1 cellular context compared by ENCODE assay signal in the genomic region with DNA sequence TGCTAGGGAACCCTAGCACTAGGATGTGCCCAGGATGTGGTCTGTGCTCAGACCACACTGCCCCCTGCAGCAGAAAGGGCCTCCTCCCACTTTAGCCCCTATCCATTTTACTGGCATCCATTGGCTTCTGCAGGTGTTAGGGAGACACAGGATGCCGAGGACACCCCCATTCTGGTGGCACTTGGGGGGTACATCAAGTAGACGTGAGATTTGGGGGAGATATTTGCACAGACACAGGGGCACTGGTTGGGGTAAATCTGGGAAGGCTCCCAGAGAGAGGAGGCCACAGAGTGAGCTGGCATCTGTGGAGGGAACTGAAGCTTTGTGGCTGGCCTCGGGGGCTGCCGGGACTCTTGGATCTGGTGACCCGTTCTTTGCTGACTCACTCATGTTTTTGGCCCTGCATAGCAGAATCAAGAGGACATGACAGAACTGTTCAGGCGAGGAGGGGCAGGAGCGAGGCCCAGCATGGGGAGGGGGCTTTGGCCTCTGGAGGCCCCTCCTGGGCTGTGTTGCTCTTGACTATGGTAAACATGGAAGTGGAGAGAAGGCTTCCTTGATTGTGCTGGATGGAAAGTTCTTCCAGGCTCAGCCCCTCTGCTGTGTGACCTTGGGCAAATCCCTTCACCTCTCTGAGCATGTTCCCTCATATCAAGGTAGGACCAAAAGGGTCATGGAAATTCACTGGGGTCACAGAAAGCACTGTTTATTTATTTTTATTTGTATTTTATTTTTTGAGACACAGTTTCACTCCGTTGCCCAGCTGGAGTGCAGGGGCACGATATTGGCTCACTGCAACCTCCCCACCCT.
TF ChIP-seq lines count a peak whose summit lies in the region.

No MANE protein-coding gene starts in this region.

TF ChIP-seq in GM23338, 12 proteins besides CTCF, POLR2A, EP300 and RAD21 (continued from another document):
- TF ChIP-seq, protein P1, sequence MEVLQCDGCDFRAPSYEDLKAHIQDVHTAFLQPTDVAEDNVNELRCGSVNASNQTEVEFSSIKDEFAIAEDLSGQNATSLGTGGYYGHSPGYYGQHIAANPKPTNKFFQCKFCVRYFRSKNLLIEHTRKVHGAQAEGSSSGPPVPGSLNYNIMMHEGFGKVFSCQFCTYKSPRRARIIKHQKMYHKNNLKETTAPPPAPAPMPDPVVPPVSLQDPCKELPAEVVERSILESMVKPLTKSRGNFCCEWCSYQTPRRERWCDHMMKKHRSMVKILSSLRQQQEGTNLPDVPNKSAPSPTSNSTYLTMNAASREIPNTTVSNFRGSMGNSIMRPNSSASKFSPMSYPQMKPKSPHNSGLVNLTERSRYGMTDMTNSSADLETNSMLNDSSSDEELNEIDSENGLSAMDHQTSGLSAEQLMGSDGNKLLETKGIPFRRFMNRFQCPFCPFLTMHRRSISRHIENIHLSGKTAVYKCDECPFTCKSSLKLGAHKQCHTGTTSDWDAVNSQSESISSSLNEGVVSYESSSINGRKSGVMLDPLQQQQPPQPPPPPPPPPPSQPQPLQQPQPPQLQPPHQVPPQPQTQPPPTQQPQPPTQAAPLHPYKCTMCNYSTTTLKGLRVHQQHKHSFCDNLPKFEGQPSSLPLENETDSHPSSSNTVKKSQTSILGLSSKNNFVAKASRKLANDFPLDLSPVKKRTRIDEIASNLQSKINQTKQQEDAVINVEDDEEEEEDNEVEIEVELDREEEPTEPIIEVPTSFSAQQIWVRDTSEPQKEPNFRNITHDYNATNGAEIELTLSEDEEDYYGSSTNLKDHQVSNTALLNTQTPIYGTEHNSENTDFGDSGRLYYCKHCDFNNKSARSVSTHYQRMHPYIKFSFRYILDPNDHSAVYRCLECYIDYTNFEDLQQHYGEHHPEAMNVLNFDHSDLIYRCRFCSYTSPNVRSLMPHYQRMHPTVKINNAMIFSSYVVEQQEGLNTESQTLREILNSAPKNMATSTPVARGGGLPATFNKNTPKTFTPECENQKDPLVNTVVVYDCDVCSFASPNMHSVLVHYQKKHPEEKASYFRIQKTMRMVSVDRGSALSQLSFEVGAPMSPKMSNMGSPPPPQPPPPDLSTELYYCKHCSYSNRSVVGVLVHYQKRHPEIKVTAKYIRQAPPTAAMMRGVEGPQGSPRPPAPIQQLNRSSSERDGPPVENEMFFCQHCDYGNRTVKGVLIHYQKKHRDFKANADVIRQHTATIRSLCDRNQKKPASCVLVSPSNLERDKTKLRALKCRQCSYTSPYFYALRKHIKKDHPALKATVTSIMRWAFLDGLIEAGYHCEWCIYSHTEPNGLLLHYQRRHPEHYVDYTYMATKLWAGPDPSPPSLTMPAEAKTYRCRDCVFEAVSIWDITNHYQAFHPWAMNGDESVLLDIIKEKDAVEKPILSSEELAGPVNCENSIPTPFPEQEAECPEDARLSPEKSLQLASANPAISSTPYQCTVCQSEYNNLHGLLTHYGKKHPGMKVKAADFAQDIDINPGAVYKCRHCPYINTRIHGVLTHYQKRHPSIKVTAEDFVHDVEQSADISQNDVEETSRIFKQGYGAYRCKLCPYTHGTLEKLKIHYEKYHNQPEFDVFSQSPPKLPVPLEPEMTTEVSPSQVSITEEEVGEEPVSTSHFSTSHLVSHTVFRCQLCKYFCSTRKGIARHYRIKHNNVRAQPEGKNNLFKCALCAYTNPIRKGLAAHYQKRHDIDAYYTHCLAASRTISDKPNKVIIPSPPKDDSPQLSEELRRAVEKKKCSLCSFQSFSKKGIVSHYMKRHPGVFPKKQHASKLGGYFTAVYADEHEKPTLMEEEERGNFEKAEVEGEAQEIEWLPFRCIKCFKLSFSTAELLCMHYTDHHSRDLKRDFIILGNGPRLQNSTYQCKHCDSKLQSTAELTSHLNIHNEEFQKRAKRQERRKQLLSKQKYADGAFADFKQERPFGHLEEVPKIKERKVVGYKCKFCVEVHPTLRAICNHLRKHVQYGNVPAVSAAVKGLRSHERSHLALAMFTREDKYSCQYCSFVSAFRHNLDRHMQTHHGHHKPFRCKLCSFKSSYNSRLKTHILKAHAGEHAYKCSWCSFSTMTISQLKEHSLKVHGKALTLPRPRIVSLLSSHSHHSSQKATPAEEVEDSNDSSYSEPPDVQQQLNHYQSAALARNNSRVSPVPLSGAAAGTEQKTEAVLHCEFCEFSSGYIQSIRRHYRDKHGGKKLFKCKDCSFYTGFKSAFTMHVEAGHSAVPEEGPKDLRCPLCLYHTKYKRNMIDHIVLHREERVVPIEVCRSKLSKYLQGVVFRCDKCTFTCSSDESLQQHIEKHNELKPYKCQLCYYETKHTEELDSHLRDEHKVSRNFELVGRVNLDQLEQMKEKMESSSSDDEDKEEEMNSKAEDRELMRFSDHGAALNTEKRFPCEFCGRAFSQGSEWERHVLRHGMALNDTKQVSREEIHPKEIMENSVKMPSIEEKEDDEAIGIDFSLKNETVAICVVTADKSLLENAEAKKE (CRISPR knock-in tag; IDR thresholded peaks at IDR 0.05): no peak
- no peak for TF ChIP-seq STAT1 (IDR thresholded peaks at IDR 0.05; ENCODE audit: unreplicated experiment)
- TF ChIP-seq, protein P2, sequence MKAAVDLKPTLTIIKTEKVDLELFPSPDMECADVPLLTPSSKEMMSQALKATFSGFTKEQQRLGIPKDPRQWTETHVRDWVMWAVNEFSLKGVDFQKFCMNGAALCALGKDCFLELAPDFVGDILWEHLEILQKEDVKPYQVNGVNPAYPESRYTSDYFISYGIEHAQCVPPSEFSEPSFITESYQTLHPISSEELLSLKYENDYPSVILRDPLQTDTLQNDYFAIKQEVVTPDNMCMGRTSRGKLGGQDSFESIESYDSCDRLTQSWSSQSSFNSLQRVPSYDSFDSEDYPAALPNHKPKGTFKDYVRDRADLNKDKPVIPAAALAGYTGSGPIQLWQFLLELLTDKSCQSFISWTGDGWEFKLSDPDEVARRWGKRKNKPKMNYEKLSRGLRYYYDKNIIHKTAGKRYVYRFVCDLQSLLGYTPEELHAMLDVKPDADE (IDR thresholded peaks at IDR 0.05): no peak
- TF ChIP-seq, protein P3, sequence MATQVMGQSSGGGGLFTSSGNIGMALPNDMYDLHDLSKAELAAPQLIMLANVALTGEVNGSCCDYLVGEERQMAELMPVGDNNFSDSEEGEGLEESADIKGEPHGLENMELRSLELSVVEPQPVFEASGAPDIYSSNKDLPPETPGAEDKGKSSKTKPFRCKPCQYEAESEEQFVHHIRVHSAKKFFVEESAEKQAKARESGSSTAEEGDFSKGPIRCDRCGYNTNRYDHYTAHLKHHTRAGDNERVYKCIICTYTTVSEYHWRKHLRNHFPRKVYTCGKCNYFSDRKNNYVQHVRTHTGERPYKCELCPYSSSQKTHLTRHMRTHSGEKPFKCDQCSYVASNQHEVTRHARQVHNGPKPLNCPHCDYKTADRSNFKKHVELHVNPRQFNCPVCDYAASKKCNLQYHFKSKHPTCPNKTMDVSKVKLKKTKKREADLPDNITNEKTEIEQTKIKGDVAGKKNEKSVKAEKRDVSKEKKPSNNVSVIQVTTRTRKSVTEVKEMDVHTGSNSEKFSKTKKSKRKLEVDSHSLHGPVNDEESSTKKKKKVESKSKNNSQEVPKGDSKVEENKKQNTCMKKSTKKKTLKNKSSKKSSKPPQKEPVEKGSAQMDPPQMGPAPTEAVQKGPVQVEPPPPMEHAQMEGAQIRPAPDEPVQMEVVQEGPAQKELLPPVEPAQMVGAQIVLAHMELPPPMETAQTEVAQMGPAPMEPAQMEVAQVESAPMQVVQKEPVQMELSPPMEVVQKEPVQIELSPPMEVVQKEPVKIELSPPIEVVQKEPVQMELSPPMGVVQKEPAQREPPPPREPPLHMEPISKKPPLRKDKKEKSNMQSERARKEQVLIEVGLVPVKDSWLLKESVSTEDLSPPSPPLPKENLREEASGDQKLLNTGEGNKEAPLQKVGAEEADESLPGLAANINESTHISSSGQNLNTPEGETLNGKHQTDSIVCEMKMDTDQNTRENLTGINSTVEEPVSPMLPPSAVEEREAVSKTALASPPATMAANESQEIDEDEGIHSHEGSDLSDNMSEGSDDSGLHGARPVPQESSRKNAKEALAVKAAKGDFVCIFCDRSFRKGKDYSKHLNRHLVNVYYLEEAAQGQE (IDR thresholded peaks at IDR 0.05; ENCODE audit: unreplicated experiment): no peak
- no peak for TF ChIP-seq EZH2 (IDR thresholded peaks at IDR 0.05; ENCODE audit: low read depth, unreplicated experiment)
- TF ChIP-seq NANOG (IDR thresholded peaks at IDR 0.05; ENCODE audit: borderline replicate concordance): no peak
